In genomic region chr12:41277019-41277770, GRCh38 we compare ENCODE assay signal across 8 cellular contexts.
DNase-seq lines count a peak whose midpoint lies in the region; ATAC-seq, FAIRE-seq and TF ChIP-seq lines count a peak whose summit lies in the region.

No MANE protein-coding gene starts in this region.

- BruUV-seq in PC-3 (replicated peaks; lab: Mats Ljungman, UMichigan) (no TSS peak), endothelial cell of umbilical vein (replicated peaks; lab: Mats Ljungman, UMichigan) (no TSS peak)

- DNase-seq in AG08395 (ENCODE audit: low spot score): peak; percentile 57
- DNase-seq in GDM1 (lab: John Stamatoyannopoulos, UW): peak; percentile 9
- DNase-seq in HT-29 (ENCODE audit: low spot score): peak; percentile 61
- peak; percentile 57 for DNase-seq in PC-3
- DNase-seq in endothelial cell of umbilical vein (ENCODE audit: low read depth, low spot score): peak; percentile 41
- peak; percentile 28 for DNase-seq in neural crest cell (ENCODE audit: low read depth, low spot score)
- DNase-seq in GF-D8 (lab: John Stamatoyannopoulos, UW): no peak

- no peaks in the 10 kb centered on the region for H3K9me2 ChIP-seq in PC-3 (replicated peaks; ENCODE audit: low read length)

- FAIRE-seq in endothelial cell of umbilical vein (lab: Jason Lieb, UNC): peak; percentile 70

- TF ChIP-seq POLR2A in endothelial cell of umbilical vein (IDR thresholded peaks at IDR 0.05; ENCODE audit: low read depth, low read length): no peak

- TF ChIP-seq CTCF in PC-3 (conservative IDR thresholded peaks at IDR 0.05; ENCODE audit: low read depth, low read length) (peak; percentile 85), endothelial cell of umbilical vein (IDR thresholded peaks at IDR 0.05; ENCODE audit: extremely low read depth in 1 of 2, insufficient read depth in 1 of 2, low read depth in 1 of 2, low read length in 2 of 2) (peak; percentile 41 to 46), neural crest cell (conservative IDR thresholded peaks at IDR 0.05) (peak; percentile 89)

- H3K4me1 Mint-ChIP-seq in neural crest cell: peaks cover 23% of the 10 kb centered on the region

- H3K9me1 ChIP-seq in endothelial cell of umbilical vein (replicated peaks; ENCODE audit: control insufficient read depth, extremely low read depth, insufficient read depth, low read length): no peaks in the 10 kb centered on the region

- H3K4me1 ChIP-seq in PC-3 (ENCODE audit: insufficient read depth, low read length): no peaks in the 10 kb centered on the region
- H3K4me1 ChIP-seq in endothelial cell of umbilical vein (ENCODE audit: control insufficient read depth, extremely low read depth, insufficient read depth, low read length): no peaks in the 10 kb centered on the region

- H3K27me3 Mint-ChIP-seq in neural crest cell (ENCODE audit: low read depth): no peaks in the 10 kb centered on the region

- POLR2A ChIA-PET in PC-3 (lab: Charles Lee; ENCODE audit: unreplicated experiment): no interaction called here
- POLR2A ChIA-PET in endothelial cell of umbilical vein (lab: Charles Lee): no interaction called here

- H4K20me1 ChIP-seq in PC-3 (ENCODE audit: low read length) (no peaks in the 10 kb centered on the region), endothelial cell of umbilical vein (replicated peaks; ENCODE audit: control insufficient read depth, extremely low read depth, insufficient read depth, low read length) (no peaks in the 10 kb centered on the region)

- no peaks in the 10 kb centered on the region for H3K9me3 ChIP-seq in PC-3 (ENCODE audit: low read length)
- H3K9me3 ChIP-seq in endothelial cell of umbilical vein (replicated peaks; ENCODE audit: control insufficient read depth, insufficient read depth, low read length): no peaks in the 10 kb centered on the region

- H3K36me3 Mint-ChIP-seq in neural crest cell (ENCODE audit: low read depth): no peaks in the 10 kb centered on the region

- no peak overlapping the region for H3K4me3 ChIP-seq in PC-3 (ENCODE audit: low read length)
- H3K4me3 ChIP-seq in endothelial cell of umbilical vein (replicated peaks in 1 of 3; ENCODE audit: insufficient read depth in 1 of 3, low read depth in 1 of 3, low read length in 3 of 3): no peak overlapping the region

- H3K79me2 ChIP-seq in PC-3 (ENCODE audit: low read length): no peaks in the 10 kb centered on the region
- no peaks in the 10 kb centered on the region for H3K79me2 ChIP-seq in endothelial cell of umbilical vein (ENCODE audit: control insufficient read depth, insufficient read depth, low read length)

- no peak overlapping the region for H3K27ac Mint-ChIP-seq in neural crest cell (ENCODE audit: unreplicated experiment)

- peak; percentile 50 for ATAC-seq in PC-3
- ATAC-seq in HG03045 (IDR thresholded peaks at IDR 0.05; ENCODE audit: unreplicated experiment): no peak

- H3K36me3 ChIP-seq in PC-3 (ENCODE audit: low read depth, low read length): no peaks in the 10 kb centered on the region
- no peaks in the 10 kb centered on the region for H3K36me3 ChIP-seq in endothelial cell of umbilical vein (ENCODE audit: control insufficient read depth in 2 of 2, extremely low read depth in 1 of 2, insufficient read depth in 2 of 2, low read length in 2 of 2)

- CTCF ChIA-PET in PC-3 (lab: Charles Lee): interaction anchor here (0.5 to 0.6 kb wide), 3 partner anchors 180 to 1423 kb away, joined by 3 to 4 read pairs (median 3); no protein-coding TSS in a partner anchor
- CTCF ChIA-PET in endothelial cell of umbilical vein (lab: Charles Lee): interaction anchor here (0.6 to 7.9 kb wide), 19 partner anchors 8 to 1094 kb away, joined by 3 to 168 read pairs (median 4); no protein-coding TSS in a partner anchor

- dilution Hi-C loops in endothelial cell of umbilical vein (cut with MboI; ENCODE audit: extremely low pct_ligation_motif_present, low sequenced_read_pairs): no loop called here

- H3K4me2 ChIP-seq in PC-3 (ENCODE audit: low read length) (peak overlapping the region; percentile 34), endothelial cell of umbilical vein (ENCODE audit: insufficient read depth, low read length) (no peak overlapping the region)

- intact Hi-C loops in PC-3 (cut with micrococcal nuclease) (loop anchor here (1.0 to 10.0 kb wide), 4 partner anchors 148 to 748 kb away; no protein-coding TSS in a partner anchor), endothelial cell of umbilical vein (cut with micrococcal nuclease) (loop anchor here (1.0 to 10.0 kb wide), 8 partner anchors 248 to 1095 kb away; no protein-coding TSS in a partner anchor)

- H3K9me3 Mint-ChIP-seq in neural crest cell: no peaks in the 10 kb centered on the region

- peak overlapping the region; percentile 30; the same call in 1 of the 2 replicates for H2AFZ ChIP-seq in PC-3 (ENCODE audit: low read length)
- peak overlapping the region; percentile 18 for H2AFZ ChIP-seq in endothelial cell of umbilical vein (ENCODE audit: low read depth, low read length)

- no peak overlapping the region for H3K27ac ChIP-seq in PC-3 (ENCODE audit: low read length)
- H3K27ac ChIP-seq in endothelial cell of umbilical vein (ENCODE audit: insufficient read depth, low read depth, low read length): no peak overlapping the region

- no peaks in the 10 kb centered on the region for H3F3A ChIP-seq in PC-3 (ENCODE audit: low read length, unreplicated experiment)

- H3K27me3 ChIP-seq in PC-3 (ENCODE audit: low read length) (peaks cover 20% of the 10 kb centered on the region; the same call in 1 of the 2 replicates), endothelial cell of umbilical vein (ENCODE audit: control insufficient read depth in 2 of 2, insufficient read depth in 2 of 2, low read length in 2 of 2) (peaks cover 0 to 3% of the 10 kb centered on the region in 2 experiments)

- H3K9ac ChIP-seq in PC-3 (ENCODE audit: low read length) (no peak overlapping the region), endothelial cell of umbilical vein (replicated peaks; ENCODE audit: extremely low read depth, insufficient read depth, low read length) (no peak overlapping the region)

- no peak overlapping the region for H3K4me3 Mint-ChIP-seq in neural crest cell

TF ChIP-seq in endothelial cell of umbilical vein, 7 proteins besides CTCF, POLR2A, EP300 and RAD21:
- TF ChIP-seq, protein P1, sequence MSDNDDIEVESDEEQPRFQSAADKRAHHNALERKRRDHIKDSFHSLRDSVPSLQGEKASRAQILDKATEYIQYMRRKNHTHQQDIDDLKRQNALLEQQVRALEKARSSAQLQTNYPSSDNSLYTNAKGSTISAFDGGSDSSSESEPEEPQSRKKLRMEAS (IDR thresholded peaks at IDR 0.05; ENCODE audit: insufficient read depth, insufficient read length): no peak
